8 cellular contexts compared by ENCODE assay signal in the genomic region with DNA sequence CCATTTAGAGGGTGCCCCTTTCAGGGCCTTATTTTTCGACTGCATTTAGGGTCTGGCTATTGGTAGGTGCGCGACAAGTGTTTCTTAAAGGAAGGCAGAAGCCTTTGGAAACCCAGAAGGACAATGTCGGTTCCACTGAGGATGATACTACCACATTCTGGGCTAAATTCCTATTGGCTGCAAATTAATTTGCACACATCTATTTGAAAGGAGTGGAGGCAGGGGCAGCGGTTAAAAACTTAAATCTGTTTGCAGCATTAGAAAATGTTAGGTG. TPM values are rescaled to one million over a fixed set of nuclear protein-coding genes. Genes with fewer than 3 reads are reported as not detected.
DNase-seq lines count a peak whose midpoint lies in the region; ATAC-seq and TF ChIP-seq lines count a peak whose summit lies in the region.

No MANE protein-coding gene starts in this region.

- no peaks in the 10 kb centered on the region for H3K9me3 Mint-ChIP-seq in activated naive CD4-positive, alpha-beta T cell treated with anti-CD3 and anti-CD28 coated beads, Interleukin-2, amount 10 ng/mL, durations not matched to agents 7 days and 5 days
- no peaks in the 10 kb centered on the region for H3K9me3 Mint-ChIP-seq in mesothelial cell of epicardium

- H3K27me3 Mint-ChIP-seq in activated naive CD4-positive, alpha-beta T cell treated with anti-CD3 and anti-CD28 coated beads, Interleukin-2, amount 10 ng/mL, durations not matched to agents 7 days and 5 days: no peaks in the 10 kb centered on the region
- H3K27me3 Mint-ChIP-seq in mesothelial cell of epicardium (ENCODE audit: low read depth): no peaks in the 10 kb centered on the region

- no peak for TF ChIP-seq CTCF in mesothelial cell of epicardium (IDR thresholded peaks at IDR 0.05; ENCODE audit: unreplicated experiment)
- no peak for TF ChIP-seq CTCF in upper lobe of left lung (IDR thresholded peaks at IDR 0.05)

- H3K27me3 ChIP-seq in upper lobe of left lung: no peaks in the 10 kb centered on the region

- no peaks in the 10 kb centered on the region for H3K9me3 ChIP-seq in upper lobe of left lung

- peaks cover under 1% of the 10 kb centered on the region for H3K36me3 Mint-ChIP-seq in activated naive CD4-positive, alpha-beta T cell treated with anti-CD3 and anti-CD28 coated beads, Interleukin-2, amount 10 ng/mL, durations not matched to agents 7 days and 5 days
- H3K36me3 Mint-ChIP-seq in mesothelial cell of epicardium: peaks cover 4% of the 10 kb centered on the region

- CTCF ChIA-PET in activated naive CD4-positive, alpha-beta T cell treated with anti-CD3 and anti-CD28 coated beads, Interleukin-2, amount 10 ng/mL, durations not matched to agents 7 days and 5 days (lab: Charles Lee): interaction anchor here (1.3 kb wide), 1 partner anchor 17 kb away, joined by 4 read pairs; no protein-coding TSS in a partner anchor

- WGBS in upper lobe of left lung, 2 donors: 40 to 67% methylated on average over 5 of the region's 5 CpGs

- H3K4me1 ChIP-seq in upper lobe of left lung: peaks cover 7 to 24% (median 16%) of the 10 kb centered on the region in 4 donors

- no peak for TF ChIP-seq EP300 in upper lobe of left lung (IDR thresholded peaks at IDR 0.05)

- no peak overlapping the region for H3K27ac Mint-ChIP-seq in activated naive CD4-positive, alpha-beta T cell treated with anti-CD3 and anti-CD28 coated beads, Interleukin-2, amount 10 ng/mL, durations not matched to agents 7 days and 5 days
- H3K27ac Mint-ChIP-seq in mesothelial cell of epicardium: peak overlapping the region; percentile 96

- peak overlapping the region; percentile 92 for H3K27ac ChIP-seq in caudate nucleus (ENCODE audit: low read depth, low read length)
- peak overlapping the region; percentile 93 to 96 (median 94) for H3K27ac ChIP-seq in upper lobe of left lung

- H3K4me3 ChIP-seq in upper lobe of left lung: peak overlapping the region; percentile 18 to 98 (median 88)

- TF ChIP-seq POLR2A in upper lobe of left lung (IDR thresholded peaks at IDR 0.05): no peak

- H3K4me1 Mint-ChIP-seq in activated naive CD4-positive, alpha-beta T cell treated with anti-CD3 and anti-CD28 coated beads, Interleukin-2, amount 10 ng/mL, durations not matched to agents 7 days and 5 days: peaks cover 26% of the 10 kb centered on the region
- peaks cover 49% of the 10 kb centered on the region for H3K4me1 Mint-ChIP-seq in mesothelial cell of epicardium

- no peaks in the 10 kb centered on the region for H3K36me3 ChIP-seq in upper lobe of left lung

- DNase-seq in activated naive CD4-positive, alpha-beta T cell treated with anti-CD3 and anti-CD28 coated beads, Interleukin-2, amount 10 ng/mL, durations not matched to agents 7 days and 5 days: no peak
- no peak for DNase-seq in activated naive CD4-positive, alpha-beta T cell (lab: John Stamatoyannopoulos, UW)
- peak in 1 of 61 donors; percentile 38 for DNase-seq in caudate nucleus (lab: John Stamatoyannopoulos, UW)
- DNase-seq in mesothelial cell of epicardium (ENCODE audit: low spot score in 2 of 2, unreplicated experiment in 2 of 2): no peak
- no peak for DNase-seq in upper lobe of left lung
- DNase-seq in NCI-H2227 treated with DMSO at 0.1 percent for 48 hours (lab: John Stamatoyannopoulos, UW): no peak

- ATAC-seq in upper lobe of left lung (ENCODE audit: low FRiP score in 2 of 2) (no peak), HG02623 (IDR thresholded peaks at IDR 0.05; ENCODE audit: unreplicated experiment) (no peak), GM19467 (IDR thresholded peaks at IDR 0.05; ENCODE audit: unreplicated experiment) (no peak)

- peak overlapping the region; percentile 60 for H3K4me3 Mint-ChIP-seq in activated naive CD4-positive, alpha-beta T cell treated with anti-CD3 and anti-CD28 coated beads, Interleukin-2, amount 10 ng/mL, durations not matched to agents 7 days and 5 days
- H3K4me3 Mint-ChIP-seq in mesothelial cell of epicardium: peak overlapping the region; percentile 66

RNA-seq across cellular contexts. Expression of a gene that starts 1.1 kb away (rescaled TPM):
- 118 to 129 TPM (median 120 TPM) in 3 replicates for total RNA-seq in mesothelial cell of epicardium
- total RNA-seq in upper lobe of left lung: 100 to 1,000 TPM in 2 of 6 donors, 10 to 100 TPM in 4; 37.1 to 217 (median 70.5) TPM

RNA-seq across cellular contexts. Expression of a gene that starts 18.4 kb away (rescaled TPM):
- total RNA-seq in mesothelial cell of epicardium (55.5 to 62.4 TPM (median 55.5 TPM) in 3 replicates), upper lobe of left lung (10 to 100 TPM; 26.3 to 86.6 (median 49.2) TPM)
